9 cellular contexts compared by ENCODE assay signal in the genomic region with DNA sequence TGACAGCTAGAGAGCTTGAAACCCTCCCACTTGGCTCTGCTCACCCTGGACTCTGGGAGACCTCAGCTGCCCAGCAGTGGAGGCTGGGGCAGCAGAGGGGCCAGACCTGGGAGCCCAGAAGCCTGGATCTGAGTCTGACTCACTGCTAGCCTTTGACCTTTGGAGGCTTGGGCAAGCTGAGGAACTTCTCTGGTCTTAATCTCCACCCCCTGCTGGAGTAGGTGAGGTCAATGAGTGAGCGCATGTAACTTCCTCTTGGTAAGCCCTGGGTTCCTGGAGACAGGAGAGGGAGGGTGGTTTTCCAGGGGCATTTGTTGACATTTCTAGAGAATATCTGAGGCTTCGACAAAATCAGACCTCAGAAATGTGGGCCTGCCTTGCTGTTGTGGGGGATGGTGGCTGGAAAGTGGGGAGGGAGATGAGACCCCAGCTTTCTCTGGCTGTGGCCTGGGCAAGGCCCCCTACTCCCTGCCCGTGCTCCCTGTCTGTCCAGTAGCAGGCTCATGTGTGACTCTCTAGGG.
DNase-seq lines count a peak whose midpoint lies in the region; ATAC-seq and TF ChIP-seq lines count a peak whose summit lies in the region.
"Had no signal": no experiment of that assay in that cellular context is flagged by ENCODE, and none has a peak within 500 bp of the region (broad histone marks: within the 10 kb centered on the region; RNA-seq: fewer than 3 reads in every experiment).

No MANE protein-coding gene starts in this region.

- H3K27ac ChIP-seq in RWPE1: peak overlapping the region; percentile 91
- H3K27ac ChIP-seq: 22Rv1 had no signal

- ATAC-seq in HG02571 (IDR thresholded peaks at IDR 0.05; ENCODE audit: unreplicated experiment): no peak

- DNase-seq in DMS53 (lab: John Stamatoyannopoulos, UW): peak; percentile 19
- DNase-seq in DMS53 treated with DMSO at 0.1 percent for 48 hours (lab: John Stamatoyannopoulos, UW; ENCODE audit: unreplicated experiment): no peak
- peak; percentile 75 for DNase-seq in RWPE1 (ENCODE audit: low spot score)
- peak; percentile 29 for DNase-seq in epithelial cell of esophagus (ENCODE audit: low read depth)
- DNase-seq in smooth muscle cell of the brain vasculature (ENCODE audit: low read depth, low spot score): peak; percentile 70
- DNase-seq in GF-D8 (lab: John Stamatoyannopoulos, UW): no peak
- DNase-seq in NCI-H187 treated with DMSO at 0.1 percent for 48 hours (lab: John Stamatoyannopoulos, UW): no peak

- no peak for TF ChIP-seq CTCF in RWPE1 (conservative IDR thresholded peaks at IDR 0.05; ENCODE audit: low read depth)
- TF ChIP-seq CTCF in epithelial cell of esophagus (IDR thresholded peaks at IDR 0.05; ENCODE audit: insufficient read depth, low read depth, low read length, missing control alignments): no peak

- CTCF ChIA-PET in RWPE1 (lab: Yijun Ruan, JAX): interaction anchor here (0.5 to 0.8 kb wide), 2 partner anchors 66 to 130 kb away, joined by 3 read pairs; no protein-coding TSS in a partner anchor

- POLR2A ChIA-PET in RWPE1 (lab: Yijun Ruan, JAX; ENCODE audit: low non-redundant PET): interaction anchor here (0.8 kb wide), 1 partner anchor 50 kb away, joined by 5 read pairs; no protein-coding TSS in a partner anchor

- H3K4me3 ChIP-seq in epithelial cell of esophagus (ENCODE audit: low read length): no peak overlapping the region

Comparison
In these comparisons a context has a peak if more than half of its experiments do, and no peak if none do; other contexts are left out.
1. DNase-seq: peak in DMS53 (single experiment), RWPE1 (single experiment), epithelial cell of esophagus (single experiment) and smooth muscle cell of the brain vasculature (single experiment); none in DMS53 treated with DMSO at 0.1 percent for 48 hours (single experiment), GF-D8 (single experiment) and NCI-H187 treated with DMSO at 0.1 percent for 48 hours (single experiment).